In genomic region chr13:91601807-91602206, GRCh38 we compare ENCODE assay signal across 29 cellular contexts.
"Had no signal": no experiment of that assay in that cellular context is flagged by ENCODE, and none has a peak within 500 bp of the region (broad histone marks: within the 10 kb centered on the region; RNA-seq: fewer than 3 reads in every experiment).

No MANE protein-coding gene starts in this region.

- H3K27ac ChIP-seq: colonic mucosa, coronary artery, dorsolateral prefrontal cortex, epithelial cell of prostate, esophagus muscularis mucosa, esophagus squamous epithelium, foreskin keratinocyte, gastrocnemius medialis, gastroesophageal sphincter, heart left ventricle, heart right ventricle had no signal

- ATAC-seq: effector memory CD8-positive, alpha-beta T cell; esophagus mucosa; foreskin keratinocyte; gastrocnemius medialis; gastroesophageal sphincter; heart left ventricle; heart right ventricle had no signal

- H3K4me1 Mint-ChIP-seq: endodermal cell had no signal

- DNase-seq: colonic mucosa; cortex of kidney; dermis blood vessel endothelial cell; dorsolateral prefrontal cortex; effector CD4-positive, alpha-beta T cell; effector CD8-positive, alpha-beta T cell; effector memory CD4-positive, alpha-beta T cell; effector memory CD8-positive, alpha-beta T cell; endodermal cell; erythroblast; esophagus squamous epithelium; foreskin fibroblast; foreskin keratinocyte; foreskin melanocyte; gastrocnemius medialis; glutamatergic neuron; head of caudate nucleus; heart left ventricle; heart right ventricle had no signal

- H3K27me3 ChIP-seq: colonic mucosa, dorsolateral prefrontal cortex, esophagus muscularis mucosa, esophagus squamous epithelium, foreskin keratinocyte, gastrocnemius medialis, gastroesophageal sphincter, heart left ventricle, heart right ventricle had no signal

- H3K27ac Mint-ChIP-seq: dendritic cell treated with granulocyte-macrophage colony-stimulating factor and Interleukin-4, amounts not matched to agents 40 ng/mL and 50 ng/mL, for 4 days; effector memory CD8-positive, alpha-beta T cell; endodermal cell had no signal

- H3K9me3 ChIP-seq: colonic mucosa, esophagus muscularis mucosa, esophagus squamous epithelium, gastrocnemius medialis, gastroesophageal sphincter, heart left ventricle, heart right ventricle had no signal

- H3K9me3 Mint-ChIP-seq: dendritic cell treated with granulocyte-macrophage colony-stimulating factor and Interleukin-4, amounts not matched to agents 40 ng/mL and 50 ng/mL, for 4 days; endodermal cell had no signal

- H3K4me3 Mint-ChIP-seq: dendritic cell treated with granulocyte-macrophage colony-stimulating factor and Interleukin-4, amounts not matched to agents 40 ng/mL and 50 ng/mL, for 4 days; effector memory CD8-positive, alpha-beta T cell; endodermal cell had no signal

- H3K4me3 ChIP-seq: colonic mucosa, coronary artery, dorsolateral prefrontal cortex, esophagus muscularis mucosa, esophagus squamous epithelium, gastrocnemius medialis, gastroesophageal sphincter, heart left ventricle, heart right ventricle had no signal

- H3K27me3 Mint-ChIP-seq: dendritic cell treated with granulocyte-macrophage colony-stimulating factor and Interleukin-4, amounts not matched to agents 40 ng/mL and 50 ng/mL, for 4 days; effector memory CD8-positive, alpha-beta T cell had no signal

- FAIRE-seq: colon, endometrium, endothelial cell of umbilical vein, frontal cortex had no signal

- H3K4me1 ChIP-seq: colonic mucosa, esophagus muscularis mucosa, esophagus squamous epithelium, foreskin keratinocyte, gastrocnemius medialis, gastroesophageal sphincter, heart left ventricle, heart right ventricle had no signal

- H3K36me3 ChIP-seq: colonic mucosa, esophagus muscularis mucosa, esophagus squamous epithelium, gastrocnemius medialis, gastroesophageal sphincter, heart left ventricle, heart right ventricle had no signal
